8 cellular contexts compared by ENCODE assay signal in the genomic region with DNA sequence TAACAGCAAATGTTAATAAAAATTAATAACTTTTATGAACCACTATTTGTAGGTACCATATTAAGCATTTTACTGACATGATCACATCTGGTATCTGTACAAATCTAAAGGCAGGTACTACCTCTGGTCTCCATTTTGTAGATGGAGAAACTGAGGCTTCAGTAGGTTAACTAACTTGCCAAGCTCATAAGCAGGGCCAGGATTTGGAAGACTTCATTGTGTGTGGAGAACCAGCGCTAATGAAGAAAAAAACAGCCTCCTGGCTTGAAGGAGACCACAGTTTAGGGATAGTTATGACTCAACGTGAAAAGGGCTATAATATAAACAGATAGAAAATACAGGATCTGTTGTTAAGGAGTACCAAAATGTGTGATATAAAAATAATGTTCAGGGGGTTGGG. TPM values are rescaled to one million over a fixed set of nuclear protein-coding genes. Genes with fewer than 3 reads are reported as not detected.
A peak's percentile ranks its signal among the peaks of the same experiment; 100 is the strongest.
DNase-seq lines count a peak whose midpoint lies in the region; ATAC-seq, FAIRE-seq and TF ChIP-seq lines count a peak whose summit lies in the region.

No MANE protein-coding gene starts in this region.

- H3K23ac ChIP-seq in mesendoderm (ENCODE audit: low read length), result no peak overlapping the region

- no TSS peak for BruUV-seq in K562 (replicated peaks; lab: Mats Ljungman, UMichigan)

- in situ Hi-C loops in K562 (cut with MboI), result loop anchor here (10.0 kb wide), 1 partner anchor 1686 kb away; no protein-coding TSS in a partner anchor

- no peak for ATAC-seq in K562

- intact Hi-C loops in K562 (cut with micrococcal nuclease), result no loop called here

- no peaks in the 10 kb centered on the region for H3K9me3 ChIP-seq in K562 (replicated peaks; ENCODE audit: control insufficient read depth, insufficient read depth, low read depth, low read length)

- H2BK120ac ChIP-seq in mesendoderm (ENCODE audit: low read depth, low read length), result no peak overlapping the region

- no peaks in the 10 kb centered on the region for H3K27me3 ChIP-seq in ACC112 (ENCODE audit: insufficient read depth, low read length)
- H3K27me3 ChIP-seq in K562 (ENCODE audit: control insufficient read depth in 2 of 2, insufficient read depth in 2 of 2, low read length in 2 of 2), result no peaks in the 10 kb centered on the region
- no peaks in the 10 kb centered on the region for H3K27me3 ChIP-seq in mesendoderm (ENCODE audit: insufficient read depth, low read length, poor library complexity)

- CTCF ChIA-PET in K562 (lab: Yijun Ruan, JAX; ENCODE audit: low intra/inter-chr PET ratio), result no interaction called here
- CTCF ChIA-PET in HEK293T (lab: Yijun Ruan, JAX), result no interaction called here

- H3K4me1 ChIP-seq in ACC112 (ENCODE audit: control insufficient read depth, insufficient read depth, low read length, unreplicated experiment) (peaks cover 16% of the 10 kb centered on the region), K562 (replicated peaks in 1 of 2; ENCODE audit: control insufficient read depth in 2 of 2, insufficient read depth in 2 of 2, low read length in 2 of 2) (peaks cover 0 to 8% of the 10 kb centered on the region in 2 experiments; a peak in 2 of 5 replicates), mesendoderm (ENCODE audit: control insufficient read depth, low read depth, low read length) (no peaks in the 10 kb centered on the region)

- peaks cover 12% of the 10 kb centered on the region for H3K79me1 ChIP-seq in mesendoderm (ENCODE audit: low read length)

- H3K4me2 ChIP-seq in K562 (ENCODE audit: insufficient read depth, low read length), result peak overlapping the region; percentile 98
- H3K4me2 ChIP-seq in mesendoderm (ENCODE audit: low read length), result peak overlapping the region; percentile 90

- no peak overlapping the region for H2BK15ac ChIP-seq in mesendoderm (replicated peaks; ENCODE audit: low read depth)

- H4K20me1 ChIP-seq in K562 (replicated peaks; ENCODE audit: control insufficient read depth, insufficient read depth, low read length), result no peaks in the 10 kb centered on the region

- TF ChIP-seq CTCF in HFF-Myc (IDR thresholded peaks at IDR 0.05; ENCODE audit: low read depth, low read length, missing control alignments) (no peak), K562 (IDR thresholded peaks at IDR 0.05 in 2 of 3, conservative IDR thresholded peaks at IDR 0.05 in 1 of 3; ENCODE audit: insufficient read depth in 2 of 3, low read depth in 1 of 3, low read length in 3 of 3) (no peak)

- H3K36me3 ChIP-seq in ACC112 (ENCODE audit: insufficient read depth, low read length) (peaks cover 12% of the 10 kb centered on the region; the same call in 1 of the 2 replicates), K562 (ENCODE audit: control insufficient read depth, insufficient read depth, low read length) (peaks cover 57% of the 10 kb centered on the region), mesendoderm (ENCODE audit: control insufficient read depth, insufficient read depth, low read length) (no peaks in the 10 kb centered on the region)

- no peak for TF ChIP-seq EP300 in K562 (IDR thresholded peaks at IDR 0.05; ENCODE audit: low read length)

- TF ChIP-seq POLR2A in K562 (conservative IDR thresholded peaks at IDR 0.05), result no peak

- H2BK5ac ChIP-seq in mesendoderm (ENCODE audit: low read length), result no peak overlapping the region

- FAIRE-seq in K562 (lab: Jason Lieb, UNC), result no peak

- no peaks in the 10 kb centered on the region for H3K9me1 ChIP-seq in K562 (ENCODE audit: control insufficient read depth, insufficient read depth, low read length)

- no peak overlapping the region for H3K18ac ChIP-seq in mesendoderm (ENCODE audit: low read length)

- H4K5ac ChIP-seq in mesendoderm (ENCODE audit: low read length), result no peak overlapping the region

- peak overlapping the region in 1 of 2 experiments; percentile 95; a peak in 3 of 4 replicates for H3K9ac ChIP-seq in K562 (ENCODE audit: insufficient read depth in 1 of 2, low read depth in 2 of 2, low read length in 2 of 2)
- H3K9ac ChIP-seq in mesendoderm (ENCODE audit: low read length), result peak overlapping the region; percentile 95

- no peak overlapping the region for H2AK5ac ChIP-seq in mesendoderm (ENCODE audit: low read length)

- no peak overlapping the region for H3K27ac ChIP-seq in ACC112 (ENCODE audit: low read depth, low read length)
- peak overlapping the region; percentile 85; the same call in 1 of the 3 replicates for H3K27ac ChIP-seq in K562 (ENCODE audit: extremely low read depth, low read depth, low read length)
- no peak overlapping the region for H3K27ac ChIP-seq in mesendoderm (ENCODE audit: low read depth, low read length)

- no peak overlapping the region for H3K4ac ChIP-seq in mesendoderm (ENCODE audit: low read depth, low read length)

- H3K4me3 ChIP-seq in ACC112 (ENCODE audit: low read depth, low read length), result peak overlapping the region; percentile 94
- peak overlapping the region; percentile 92 for H3K4me3 ChIP-seq in HFF-Myc (replicated peaks; ENCODE audit: low read depth, low read length)
- H3K4me3 ChIP-seq in K562, result peak overlapping the region; percentile 84
- no peak overlapping the region for H3K4me3 ChIP-seq in mesendoderm (ENCODE audit: low read length)

- POLR2A ChIA-PET in K562 (lab: Yijun Ruan, JAX) (interaction anchor here (2.2 kb wide), 1 partner anchor 8 kb away, joined by 7 read pairs; no protein-coding TSS in a partner anchor), HEK293T (lab: Yijun Ruan, JAX) (no interaction called here)

- H3K79me2 ChIP-seq in ACC112 (ENCODE audit: control insufficient read depth, insufficient read depth, low read length, unreplicated experiment) (peaks cover 51% of the 10 kb centered on the region), K562 (ENCODE audit: control insufficient read depth, insufficient read depth, low read length) (peaks cover 56% of the 10 kb centered on the region), mesendoderm (ENCODE audit: control insufficient read depth, insufficient read depth, low read length) (peaks cover 20% of the 10 kb centered on the region)

- H2AFZ ChIP-seq in ACC112 (ENCODE audit: low read length, unreplicated experiment), result no peak overlapping the region
- peak overlapping the region; percentile 97; the same call in 1 of the 2 replicates for H2AFZ ChIP-seq in K562 (ENCODE audit: low read depth, low read length)

- no peak overlapping the region for H3K56ac ChIP-seq in mesendoderm (ENCODE audit: low read length)

- WGBS in K562 (ENCODE audit: insufficient coverage, low coverage, missing lambda C conversion rate), result 7% methylated on average over 2 of the region's 2 CpGs
- WGBS in mesendoderm (ENCODE audit: extremely low coverage, insufficient coverage, low lambda C conversion rate), result no CpG with 5 or more reads among the region's 2 CpGs

- no peak overlapping the region for H4K8ac ChIP-seq in mesendoderm (ENCODE audit: low read depth, low read length)

- no peak for TF ChIP-seq RAD21 in K562 (CRISPR knock-in tag; conservative IDR thresholded peaks at IDR 0.05 in 1 of 2, IDR thresholded peaks at IDR 0.05 in 1 of 2)

- DNase-seq in HFF-Myc (ENCODE audit: extremely low read depth, low read depth) (no peak), K562 (ENCODE audit: extremely low read depth in 1 of 4, low spot score in 3 of 4) (no peak), mesendoderm (no peak), HEK293T (ENCODE audit: extremely low spot score) (no peak), HuH-7 (ENCODE audit: low spot score) (no peak), SKM-1 (lab: John Stamatoyannopoulos, UW; ENCODE audit: unreplicated experiment) (no peak)
- DNase-seq in NK-92 treated with Interleukin-12 subunit alpha and Interleukin-12 subunit beta, amount 100 ng/mL, for 24 hours (lab: John Stamatoyannopoulos, UW), result no peak

RNA-seq across cellular contexts. Expression of gene NUP37, which starts 1.0 kb away (rescaled TPM):
- 31.2 and 57.8 TPM in 2 replicates for total RNA-seq in K562 (2011; cell fraction: chromatin; rRNA removed; ENCODE audit: low replicate concordance)
- total RNA-seq in K562 (2011; cell fraction: nucleolus; rRNA removed), result 12.5 and 13.3 TPM in 2 replicates
- 32.1 and 42.8 TPM in 2 replicates for total RNA-seq in K562 (2011; cell fraction: nucleoplasm; rRNA removed)
- total RNA-seq in K562 (2014; rRNA removed) (68.2 and 72.2 TPM in 2 replicates), K562 (2014; rRNA removed; fragmentation: Illumina TruSeq; extraction: Trizol) (183 and 199 TPM in 2 replicates), K562 (2015; rRNA removed; fragmentation: Illumina TruSeq; extraction: Trizol) (135 and 144 TPM in 2 replicates), K562 (2021) (108 and 111 TPM in 2 replicates)
- polyA plus RNA-seq in K562 (2011; rRNA removed) (184 and 231 TPM in 2 replicates), K562 (2014; fragmentation: Illumina TruSeq; extraction: Trizol) (155 and 170 TPM in 2 replicates), K562 (2014; fragmentation: Nextera tagmentation; extraction: Ambion mirVana) (100 to 1,000 TPM; 355 to 429 TPM), K562 (2014; rRNA removed) (124 and 138 TPM in 2 replicates)
- polyA plus RNA-seq in K562 (2011; cell fraction: cytosol; rRNA removed), result 46.1 and 98.3 TPM in 2 replicates
- polyA plus RNA-seq in K562 (2011; cell fraction: nucleus; rRNA removed), result 20.3 and 45.3 TPM in 2 replicates
- 99.8 and 124 TPM in 2 replicates for polyA plus RNA-seq in K562 (2012)
- 156 and 162 TPM in 2 replicates for polyA minus RNA-seq in K562 (2011; rRNA and poly(A)+ RNA removed)
- polyA minus RNA-seq in K562 (2011; cell fraction: cytosol; rRNA and poly(A)+ RNA removed), result 39.5 and 43.5 TPM in 2 replicates
- 18.3 and 39.2 TPM in 2 replicates for polyA minus RNA-seq in K562 (2011; cell fraction: nucleus; rRNA and poly(A)+ RNA removed)
- polyA plus RNA-seq in mesendoderm (2013, experiment 1 of 2), result 63.5 TPM
- 69.3 TPM for polyA plus RNA-seq in mesendoderm (2013, experiment 2 of 2)

RNA-seq across cellular contexts. Expression of gene PARPBP, which starts 1.1 kb away (rescaled TPM):
- 36.7 and 128 TPM in 2 replicates for total RNA-seq in K562 (2011; cell fraction: chromatin; rRNA removed; ENCODE audit: low replicate concordance)
- 19.0 and 24.6 TPM in 2 replicates for total RNA-seq in K562 (2011; cell fraction: nucleolus; rRNA removed)
- total RNA-seq in K562 (2011; cell fraction: nucleoplasm; rRNA removed), result 40.8 and 65.7 TPM in 2 replicates
- 22.5 and 26.1 TPM in 2 replicates for total RNA-seq in K562 (2014; rRNA removed)
- 62.5 and 66.7 TPM in 2 replicates for total RNA-seq in K562 (2014; rRNA removed; fragmentation: Illumina TruSeq; extraction: Trizol)
- 48.6 and 50.2 TPM in 2 replicates for total RNA-seq in K562 (2015; rRNA removed; fragmentation: Illumina TruSeq; extraction: Trizol)
- total RNA-seq in K562 (2021), result 30.1 and 30.4 TPM in 2 replicates
- 32.3 and 49.0 TPM in 2 replicates for polyA plus RNA-seq in K562 (2011; rRNA removed)
- polyA plus RNA-seq in K562 (2011; cell fraction: cytosol; rRNA removed), result 4.4 and 11.2 TPM in 2 replicates
- polyA plus RNA-seq in K562 (2011; cell fraction: nucleus; rRNA removed), result 32.5 and 42.6 TPM in 2 replicates
- 21.7 and 26.3 TPM in 2 replicates for polyA plus RNA-seq in K562 (2012)
- polyA plus RNA-seq in K562 (2014; fragmentation: Illumina TruSeq; extraction: Trizol), result 36.0 and 43.4 TPM in 2 replicates
- polyA plus RNA-seq in K562 (2014; fragmentation: Nextera tagmentation; extraction: Ambion mirVana), result 10 to 100 TPM; 56.2 to 59.1 TPM
- 29.6 and 30.4 TPM in 2 replicates for polyA plus RNA-seq in K562 (2014; rRNA removed)
- 59.5 and 64.2 TPM in 2 replicates for polyA minus RNA-seq in K562 (2011; rRNA and poly(A)+ RNA removed)
- polyA minus RNA-seq in K562 (2011; cell fraction: cytosol; rRNA and poly(A)+ RNA removed), result 10.6 and 15.4 TPM in 2 replicates
- 44.7 and 66.6 TPM in 2 replicates for polyA minus RNA-seq in K562 (2011; cell fraction: nucleus; rRNA and poly(A)+ RNA removed)
- polyA plus RNA-seq in mesendoderm (2013, experiment 1 of 2), result 26.8 TPM
- polyA plus RNA-seq in mesendoderm (2013, experiment 2 of 2), result 25.9 TPM

RNA-seq across cellular contexts. Expression of gene WASHC3, which starts 57.1 kb away (rescaled TPM):
- total RNA-seq in K562 (2011; cell fraction: chromatin; rRNA removed; ENCODE audit: low replicate concordance), result 5.7 and 16.7 TPM in 2 replicates
- total RNA-seq in K562 (2011; cell fraction: nucleolus; rRNA removed), result 5.0 and 6.8 TPM in 2 replicates
- 4.5 and 9.2 TPM in 2 replicates for total RNA-seq in K562 (2011; cell fraction: nucleoplasm; rRNA removed)
- total RNA-seq in K562 (2014; rRNA removed) (19.7 and 22.9 TPM in 2 replicates), K562 (2014; rRNA removed; fragmentation: Illumina TruSeq; extraction: Trizol) (27.5 and 33.4 TPM in 2 replicates), K562 (2015; rRNA removed; fragmentation: Illumina TruSeq; extraction: Trizol) (32.1 and 35.1 TPM in 2 replicates), K562 (2021) (14.1 and 14.3 TPM in 2 replicates)
- polyA plus RNA-seq in K562 (2011; rRNA removed) (43.5 and 52.9 TPM in 2 replicates), K562 (2014; fragmentation: Illumina TruSeq; extraction: Trizol) (49.3 and 54.4 TPM in 2 replicates), K562 (2014; fragmentation: Nextera tagmentation; extraction: Ambion mirVana) (10 to 100 TPM; 67.9 to 74.9 TPM), K562 (2014; rRNA removed) (28.3 and 33.8 TPM in 2 replicates)
- polyA plus RNA-seq in K562 (2011; cell fraction: cytosol; rRNA removed), result 18.9 and 23.4 TPM in 2 replicates
- polyA plus RNA-seq in K562 (2011; cell fraction: nucleus; rRNA removed), result 12.5 and 15.6 TPM in 2 replicates
- polyA plus RNA-seq in K562 (2012), result 26.8 and 34.3 TPM in 2 replicates
- 23.2 and 27.8 TPM in 2 replicates for polyA minus RNA-seq in K562 (2011; rRNA and poly(A)+ RNA removed)
- 14.1 and 14.6 TPM in 2 replicates for polyA minus RNA-seq in K562 (2011; cell fraction: cytosol; rRNA and poly(A)+ RNA removed)
- polyA minus RNA-seq in K562 (2011; cell fraction: nucleus; rRNA and poly(A)+ RNA removed), result 7.1 and 15.3 TPM in 2 replicates
- 10.0 TPM for polyA plus RNA-seq in mesendoderm (2013, experiment 1 of 2)
- 10.0 TPM for polyA plus RNA-seq in mesendoderm (2013, experiment 2 of 2)
